In the genomic region with DNA sequence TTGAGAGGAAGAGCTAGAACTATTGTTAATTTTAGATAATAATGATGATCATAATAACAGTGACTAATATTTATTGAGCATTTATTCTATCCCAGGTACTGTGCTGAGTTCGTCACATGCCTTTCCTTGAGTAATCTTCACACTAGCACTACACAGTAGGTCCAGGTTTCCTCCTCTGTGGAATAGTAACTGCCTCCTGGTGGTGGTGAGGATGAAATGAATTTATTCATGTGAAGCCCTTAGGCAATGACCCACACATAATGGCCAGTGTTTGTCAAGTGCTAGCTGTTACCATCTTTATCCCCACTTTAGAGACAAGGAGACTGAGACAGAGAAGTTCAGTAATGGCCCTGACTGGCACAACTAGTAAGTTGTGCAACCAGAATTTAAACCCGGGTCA, we compare ENCODE assay signal across 25 cellular contexts. TPM values are rescaled to one million over a fixed set of nuclear protein-coding genes. Genes with fewer than 3 reads are reported as not detected.
DNase-seq lines count a peak whose midpoint lies in the region; ATAC-seq and TF ChIP-seq lines count a peak whose summit lies in the region.
"Had no signal": no experiment of that assay in that cellular context is flagged by ENCODE, and none has a peak within 500 bp of the region (broad histone marks: within the 10 kb centered on the region; RNA-seq: fewer than 3 reads in every experiment).

No MANE protein-coding gene starts in this region.

- no peaks in the 10 kb centered on the region for H3K9me2 ChIP-seq in HCT116 (ENCODE audit: insufficient read depth)

- RAD21 ChIA-PET in HCT116 (lab: Charles Lee; ENCODE audit: low non-redundant PET in 1 of 2, low total read pairs in 2 of 2, uncharacterized antibody in 2 of 2, unreplicated experiment in 2 of 2): no interaction called here

- no peaks in the 10 kb centered on the region for H3K36me3 Mint-ChIP-seq in glutamatergic neuron (ENCODE audit: unreplicated experiment)

- peaks cover 2% of the 10 kb centered on the region for H3K9me3 Mint-ChIP-seq in glutamatergic neuron (ENCODE audit: unreplicated experiment)
- H3K9me3 Mint-ChIP-seq: activated naive CD8-positive, alpha-beta T cell treated with anti-CD3 and anti-CD28 coated beads, Interleukin-2, amount 10 ng/mL, durations not matched to agents 7 days and 5 days; activated T-cell treated with anti-CD3 and anti-CD28 coated beads, Interleukin-2, amount 50 U/mL, for 72 hours; dendritic cell treated with granulocyte-macrophage colony-stimulating factor and Interleukin-4, amounts not matched to agents 40 ng/mL and 50 ng/mL, for 4 days; immature natural killer cell had no signal

- H3K4me1 ChIP-seq in A673 (ENCODE audit: insufficient read depth, low read length, poor library complexity, severe bottlenecking): peaks cover 23% of the 10 kb centered on the region
- H3K4me1 ChIP-seq in HCT116 (ENCODE audit: control insufficient read depth in 1 of 2, insufficient read depth in 2 of 2, low read length in 2 of 2): peaks cover 20 to 30% of the 10 kb centered on the region in 2 experiments

- TF ChIP-seq RAD21 in HCT116 (IDR thresholded peaks at IDR 0.05; ENCODE audit: low read depth): no peak

- H3K36me3 ChIP-seq in A673 (ENCODE audit: insufficient read depth, low read length, poor library complexity, severe bottlenecking) (no peaks in the 10 kb centered on the region), HCT116 (ENCODE audit: control insufficient read depth in 1 of 2, insufficient read depth in 2 of 2, low read length in 2 of 2) (0 out of 4 replicates have a peak, but pooled peaks cover 0 to 2% of the 10 kb centered on the region in 2 experiments), WERI-Rb-1 (peaks cover 30% of the 10 kb centered on the region)
- H3K36me3 ChIP-seq: ovary had no signal

- H3K9ac ChIP-seq in HCT116 (ENCODE audit: low read length): no peak overlapping the region

- H3K27me3 Mint-ChIP-seq in glutamatergic neuron (ENCODE audit: unreplicated experiment): peaks cover 3% of the 10 kb centered on the region
- H3K27me3 Mint-ChIP-seq: activated naive CD8-positive, alpha-beta T cell treated with anti-CD3 and anti-CD28 coated beads, Interleukin-2, amount 10 ng/mL, durations not matched to agents 7 days and 5 days; dendritic cell treated with granulocyte-macrophage colony-stimulating factor and Interleukin-4, amounts not matched to agents 40 ng/mL and 50 ng/mL, for 4 days had no signal

- H3K4me2 ChIP-seq in HCT116 (ENCODE audit: low read length): no peak overlapping the region

- H3K4me3 ChIP-seq in A673 (ENCODE audit: low read depth, low read length, poor library complexity, severe bottlenecking) (no peak overlapping the region), HCT116 (replicated peaks in 1 of 2; ENCODE audit: low read depth in 1 of 2, low read length in 2 of 2) (no peak overlapping the region), WERI-Rb-1 (ENCODE audit: low read depth, low read length) (no peak overlapping the region)
- H3K4me3 ChIP-seq: body of pancreas, heart left ventricle, lower lobe of right lung, ovary, stomach had no signal

- intact Hi-C loops in A673 (cut with micrococcal nuclease; ENCODE audit: unreplicated experiment) (no loop called here), HCT116 (cut with micrococcal nuclease) (no loop called here)

- no peaks in the 10 kb centered on the region for H4K20me1 ChIP-seq in HCT116 (ENCODE audit: insufficient read depth)

- H3K4me1 Mint-ChIP-seq in glutamatergic neuron (ENCODE audit: low read depth, unreplicated experiment): peaks cover 23% of the 10 kb centered on the region

- no peak overlapping the region for H3K4me3 Mint-ChIP-seq in glutamatergic neuron (ENCODE audit: unreplicated experiment)
- H3K4me3 Mint-ChIP-seq: activated naive CD8-positive, alpha-beta T cell treated with anti-CD3 and anti-CD28 coated beads, Interleukin-2, amount 10 ng/mL, durations not matched to agents 7 days and 5 days; activated T-cell treated with anti-CD3 and anti-CD28 coated beads, Interleukin-2, amount 50 U/mL, for 72 hours; dendritic cell treated with granulocyte-macrophage colony-stimulating factor and Interleukin-4, amounts not matched to agents 40 ng/mL and 50 ng/mL, for 4 days; immature natural killer cell had no signal

- no peaks in the 10 kb centered on the region for H3K27me3 ChIP-seq in A673 (replicated peaks; ENCODE audit: insufficient read depth, low read depth, low read length, poor library complexity)
- no peaks in the 10 kb centered on the region for H3K27me3 ChIP-seq in HCT116 (ENCODE audit: insufficient read depth, low read length)
- H3K27me3 ChIP-seq in WERI-Rb-1 (ENCODE audit: insufficient read depth, low read depth, severe bottlenecking): no peaks in the 10 kb centered on the region
- H3K27me3 ChIP-seq: body of pancreas, heart left ventricle, ovary, stomach had no signal

- H3K27ac Mint-ChIP-seq in glutamatergic neuron (ENCODE audit: unreplicated experiment): no peak overlapping the region
- H3K27ac Mint-ChIP-seq: activated naive CD8-positive, alpha-beta T cell treated with anti-CD3 and anti-CD28 coated beads, Interleukin-2, amount 10 ng/mL, durations not matched to agents 7 days and 5 days; activated T-cell treated with anti-CD3 and anti-CD28 coated beads, Interleukin-2, amount 50 U/mL, for 72 hours; dendritic cell treated with granulocyte-macrophage colony-stimulating factor and Interleukin-4, amounts not matched to agents 40 ng/mL and 50 ng/mL, for 4 days; immature natural killer cell had no signal

- H3K27ac ChIP-seq in A673 (ENCODE audit: low read depth, low read length, poor library complexity, severe bottlenecking) (no peak overlapping the region), HCT116 (ENCODE audit: low read depth, low read length) (no peak overlapping the region), WERI-Rb-1 (no peak overlapping the region)
- H3K27ac ChIP-seq: body of pancreas, heart left ventricle, lower lobe of right lung, ovary, stomach had no signal

- no peak for TF ChIP-seq POLR2A in HCT116 (IDR thresholded peaks at IDR 0.05; ENCODE audit: borderline replicate concordance, extremely low read depth, insufficient read depth, insufficient read length)

- 0 out of 2 replicates have a peak, but pooled peaks have one; percentile 15 for TF ChIP-seq CTCF in A673 (conservative IDR thresholded peaks at IDR 0.05; ENCODE audit: low read depth, low read length)
- TF ChIP-seq CTCF in HCT116 (IDR thresholded peaks at IDR 0.05 in 2 of 3, conservative IDR thresholded peaks at IDR 0.05 in 1 of 3; ENCODE audit: borderline replicate concordance in 1 of 3, insufficient read depth in 1 of 3, low read depth in 2 of 3, low read length in 2 of 3): peak in 2 of 3 experiments; percentile 30 to 47; a peak in 3 of 6 replicates
- TF ChIP-seq CTCF in WERI-Rb-1 (IDR thresholded peaks at IDR 0.05; ENCODE audit: low read depth, low read length): 0 out of 2 replicates have a peak, but pooled peaks have one; percentile 6
- TF ChIP-seq CTCF in glutamatergic neuron (IDR thresholded peaks at IDR 0.05; ENCODE audit: partially characterized antibody, unreplicated experiment): peak; percentile 43

- POLR2A ChIA-PET in A673 (lab: Charles Lee; ENCODE audit: low non-redundant PET) (interaction anchor here (0.6 kb wide), 1 partner anchor 30 kb away, joined by 3 read pairs; no protein-coding TSS in a partner anchor), HCT116 (lab: Charles Lee) (no interaction called here)

- no peak for DNase-seq in A673 (ENCODE audit: low spot score)
- no peak for DNase-seq in HCT116 (ENCODE audit: low read depth, low spot score)
- no peak for DNase-seq in WERI-Rb-1
- DNase-seq in glutamatergic neuron: no peak
- no peak for DNase-seq in activated gamma-delta T cell treated with Interleukin-2 at 50 U/mL for 16 hours
- DNase-seq: activated CD4-positive, CD25-positive, alpha-beta regulatory T cell; activated CD8-positive, alpha-beta memory T cell treated with anti-CD3 and anti-CD28 coated beads for 24 hours; activated naive CD8-positive, alpha-beta T cell treated with anti-CD3 and anti-CD28 coated beads, Interleukin-2, amount 10 ng/mL, durations not matched to agents 7 days and 5 days; activated T-cell treated with anti-CD3 and anti-CD28 coated beads, Interleukin-2, amount 50 U/mL, for 72 hours; body of pancreas; Caco-2; heart left ventricle; immature natural killer cell; Kasumi-1; lower lobe of right lung; NCI-H1694; NCI-H345; ovary; SHP77 treated with DMSO at 0.1 percent for 48 hours; stomach; T-helper 2 cell had no signal

- H3K79me2 ChIP-seq in HCT116 (ENCODE audit: insufficient read depth, low read length): no peaks in the 10 kb centered on the region

- CTCF ChIA-PET in A673 (lab: Charles Lee): no interaction called here
- CTCF ChIA-PET in HCT116 (lab: Charles Lee): no interaction called here

- ATAC-seq in HCT116 (peak; percentile 60), GM19452 (IDR thresholded peaks at IDR 0.05; ENCODE audit: unreplicated experiment) (no peak), GM19463 (IDR thresholded peaks at IDR 0.05; ENCODE audit: unreplicated experiment) (no peak), GM18873 (IDR thresholded peaks at IDR 0.05; ENCODE audit: low FRiP score, unreplicated experiment) (no peak)
- ATAC-seq: activated T-cell treated with anti-CD3 and anti-CD28 coated beads, Interleukin-2, amount 50 U/mL, for 72 hours; body of pancreas; heart left ventricle; lower lobe of right lung had no signal

- H3K9me3 ChIP-seq in A673 (ENCODE audit: low read depth, low read length, poor library complexity, severe bottlenecking) (no peaks in the 10 kb centered on the region), HCT116 (ENCODE audit: control insufficient read depth in 1 of 2, insufficient read depth in 1 of 2, low read depth in 1 of 2, low read length in 2 of 2) (no peaks in the 10 kb centered on the region), WERI-Rb-1 (ENCODE audit: severe bottlenecking) (no peaks in the 10 kb centered on the region)
- H3K9me3 ChIP-seq: body of pancreas, Caco-2, heart left ventricle, lower lobe of right lung, ovary, stomach had no signal

- BruUV-seq in A673 (replicated peaks; lab: Mats Ljungman, UMichigan) (no TSS peak), HCT116 (replicated peaks; lab: Mats Ljungman, UMichigan) (no TSS peak)

- H2AFZ ChIP-seq in HCT116 (ENCODE audit: low read depth, low read length, poor library complexity, severe bottlenecking): no peak overlapping the region

TF ChIP-seq in HCT116, 20 proteins besides CTCF, POLR2A, EP300 and RAD21:
- no peak for TF ChIP-seq ZNF274 (IDR thresholded peaks at IDR 0.05; ENCODE audit: low read depth, low read length)
- TF ChIP-seq SP1 (IDR thresholded peaks at IDR 0.05; ENCODE audit: low read depth): no peak
- no peak for TF ChIP-seq SRF (IDR thresholded peaks at IDR 0.05; ENCODE audit: low read depth)

RNA-seq across cellular contexts. Expression of a gene that starts 5.9 kb away (rescaled TPM):
- total RNA-seq in A673 (2021) (6.5 and 7.3 TPM in 2 replicates), HCT116 (2021; ENCODE audit: unreplicated experiment) (16.6 TPM), glutamatergic neuron (ENCODE audit: unreplicated experiment) (18.6 TPM)
- polyA plus RNA-seq in HCT116 (2012): 16.1 and 18.9 TPM in 2 replicates

RNA-seq across cellular contexts. Expression of a gene that starts 7.9 kb away (rescaled TPM):
- total RNA-seq in A673 (2021) (7.2 and 8.6 TPM in 2 replicates), HCT116 (2021; ENCODE audit: unreplicated experiment) (13.4 TPM), glutamatergic neuron (ENCODE audit: unreplicated experiment) (2.4 TPM)
- 8.2 and 10.3 TPM in 2 replicates for polyA plus RNA-seq in HCT116 (2012)
